Comparison of ENCODE assay signal across 2 cellular contexts in the genomic region with DNA sequence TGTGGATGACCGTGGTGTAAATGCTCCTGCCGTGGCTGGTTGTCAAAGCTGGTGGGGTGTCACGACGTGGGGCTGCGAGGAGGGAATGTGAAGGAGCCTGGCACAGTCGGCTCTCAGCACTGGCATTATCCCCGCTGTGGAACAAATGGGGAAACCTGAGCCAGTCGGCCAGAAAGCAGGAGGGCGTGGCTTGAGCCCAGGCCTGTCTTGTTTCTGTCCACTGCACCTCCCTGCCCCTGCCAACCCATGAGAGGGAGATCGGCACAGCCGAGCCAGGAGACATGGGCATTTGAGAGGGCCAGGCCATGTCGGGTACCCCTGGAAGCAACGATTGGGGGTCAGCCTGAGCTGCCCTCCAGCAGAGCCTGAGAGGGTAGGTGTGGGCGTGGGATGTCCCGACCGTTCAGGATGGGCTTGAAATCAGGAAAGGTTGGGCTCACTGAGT.
TF ChIP-seq lines count a peak whose summit lies in the region.

No MANE protein-coding gene starts in this region.

TF ChIP-seq in HepG2, 621 proteins besides CTCF, POLR2A, EP300 and RAD21:
- TF ChIP-seq ZNF775 (CRISPR knock-in tag; IDR thresholded peaks at IDR 0.05; ENCODE audit: borderline replicate concordance) (no peak), SRSF9 (IDR thresholded peaks at IDR 0.05; ENCODE audit: borderline replicate concordance, insufficient read depth, low read depth, low read length, poor library complexity, severe bottlenecking) (no peak), MAFK (conservative IDR thresholded peaks at IDR 0.05 in 1 of 2, IDR thresholded peaks at IDR 0.05 in 1 of 2; ENCODE audit: low read length in 2 of 2) (no peak), ZNF382 (CRISPR knock-in tag; IDR thresholded peaks at IDR 0.05; ENCODE audit: borderline replicate concordance) (no peak), ZNF570 (CRISPR knock-in tag; IDR thresholded peaks at IDR 0.05; ENCODE audit: borderline replicate concordance) (no peak), ZNF776 (CRISPR knock-in tag; IDR thresholded peaks at IDR 0.05) (no peak)
- TF ChIP-seq, protein P1, sequence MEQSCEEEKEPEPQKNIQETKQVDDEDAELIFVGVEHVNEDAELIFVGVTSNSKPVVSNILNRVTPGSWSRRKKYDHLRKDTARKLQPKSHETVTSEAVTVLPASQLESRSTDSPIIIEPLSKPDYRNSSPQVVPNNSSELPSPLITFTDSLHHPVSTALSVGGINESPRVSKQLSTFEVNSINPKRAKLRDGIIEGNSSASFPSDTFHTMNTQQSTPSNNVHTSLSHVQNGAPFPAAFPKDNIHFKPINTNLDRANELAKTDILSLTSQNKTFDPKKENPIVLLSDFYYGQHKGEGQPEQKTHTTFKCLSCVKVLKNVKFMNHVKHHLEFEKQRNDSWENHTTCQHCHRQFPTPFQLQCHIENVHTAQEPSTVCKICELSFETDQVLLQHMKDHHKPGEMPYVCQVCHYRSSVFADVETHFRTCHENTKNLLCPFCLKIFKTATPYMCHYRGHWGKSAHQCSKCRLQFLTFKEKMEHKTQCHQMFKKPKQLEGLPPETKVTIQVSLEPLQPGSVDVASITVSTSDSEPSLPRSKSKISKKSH (CRISPR knock-in tag; IDR thresholded peaks at IDR 0.05; ENCODE audit: borderline replicate concordance), result peak; percentile 49; the same call in 1 of the 2 replicates
- TF ChIP-seq, protein P2, sequence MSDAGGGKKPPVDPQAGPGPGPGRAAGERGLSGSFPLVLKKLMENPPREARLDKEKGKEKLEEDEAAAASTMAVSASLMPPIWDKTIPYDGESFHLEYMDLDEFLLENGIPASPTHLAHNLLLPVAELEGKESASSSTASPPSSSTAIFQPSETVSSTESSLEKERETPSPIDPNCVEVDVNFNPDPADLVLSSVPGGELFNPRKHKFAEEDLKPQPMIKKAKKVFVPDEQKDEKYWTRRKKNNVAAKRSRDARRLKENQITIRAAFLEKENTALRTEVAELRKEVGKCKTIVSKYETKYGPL (CRISPR knock-in tag; IDR thresholded peaks at IDR 0.05), result no peak

TF ChIP-seq in H1, 55 proteins besides CTCF, POLR2A, EP300 and RAD21:
- TF ChIP-seq JUN (IDR thresholded peaks at IDR 0.05; ENCODE audit: low read depth, low read length), result no peak
- TF ChIP-seq, protein P3, sequence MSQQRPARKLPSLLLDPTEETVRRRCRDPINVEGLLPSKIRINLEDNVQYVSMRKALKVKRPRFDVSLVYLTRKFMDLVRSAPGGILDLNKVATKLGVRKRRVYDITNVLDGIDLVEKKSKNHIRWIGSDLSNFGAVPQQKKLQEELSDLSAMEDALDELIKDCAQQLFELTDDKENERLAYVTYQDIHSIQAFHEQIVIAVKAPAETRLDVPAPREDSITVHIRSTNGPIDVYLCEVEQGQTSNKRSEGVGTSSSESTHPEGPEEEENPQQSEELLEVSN (IDR thresholded peaks at IDR 0.05), result 0 out of 2 replicates have a peak, but pooled peaks have one; percentile 13
- no peak for TF ChIP-seq SIRT6 (IDR thresholded peaks at IDR 0.05; ENCODE audit: low read length)
- no peak for TF ChIP-seq RFX5 (IDR thresholded peaks at IDR 0.05; ENCODE audit: borderline replicate concordance, low read depth, low read length)
